10 cellular contexts compared by ENCODE assay signal in genomic region chr12:94397401-94397800, GRCh38.
"Had no signal": no experiment of that assay in that cellular context is flagged by ENCODE, and none has a peak within 500 bp of the region (broad histone marks: within the 10 kb centered on the region; RNA-seq: fewer than 3 reads in every experiment).

No MANE protein-coding gene starts in this region.

- ATAC-seq: HCT116 had no signal

- H2AFZ ChIP-seq: GM23248 had no signal

- H3K4me1 ChIP-seq: HAP-1 had no signal

- H3K4me3 ChIP-seq: GM23248, HAP-1 had no signal

- DNase-seq: GM23248, GOT3, H7, HFFc6, Karpas-422, KBM-7 had no signal

- H3K4me2 ChIP-seq: KMS-11 had no signal

- H3K27ac ChIP-seq: GM23248, KMS-11 had no signal

- H3K9ac ChIP-seq: GM23248, KMS-11 had no signal

- FAIRE-seq: HTR-8/SVneo had no signal
